In the genomic region with DNA sequence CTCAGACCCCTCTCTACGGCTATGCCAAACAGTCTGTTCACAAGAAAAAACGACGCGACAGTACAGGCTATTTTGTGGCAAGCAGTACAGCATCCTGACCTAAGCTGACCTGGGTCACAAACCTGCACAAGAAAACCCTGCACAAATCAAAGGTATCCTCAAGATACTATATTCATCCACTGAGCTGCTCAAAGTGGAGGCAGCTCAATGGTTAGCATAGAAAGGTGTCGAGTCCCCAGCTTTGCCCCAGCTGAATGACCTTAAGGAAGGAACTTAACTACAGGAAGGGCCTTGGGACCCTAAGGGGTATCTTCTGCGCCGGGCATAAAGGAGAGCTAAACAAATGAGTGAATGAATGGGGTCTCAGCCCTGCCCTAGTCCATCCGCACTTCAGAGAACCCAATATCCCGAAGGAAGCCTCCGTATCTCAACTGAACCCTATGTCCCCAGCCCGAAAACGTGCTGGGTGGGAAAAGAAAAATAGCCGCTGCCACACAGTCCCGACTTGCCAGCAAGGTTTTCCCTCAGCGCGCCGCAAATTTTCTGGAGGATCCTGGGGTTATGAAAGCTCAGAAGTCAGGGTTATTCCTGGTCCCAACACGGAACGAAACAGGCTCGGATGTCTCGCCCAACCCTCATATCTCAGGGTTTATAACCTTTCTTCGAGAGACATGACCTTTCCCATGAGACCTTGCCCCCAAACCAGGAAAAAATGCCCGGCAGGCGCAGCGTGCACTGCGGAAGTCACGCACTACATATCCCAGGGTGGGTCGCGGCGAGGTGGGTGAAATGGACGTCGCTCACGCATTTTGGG, we compare ENCODE assay signal across 8 cellular contexts. TPM values are rescaled to one million over a fixed set of nuclear protein-coding genes. Genes with fewer than 3 reads are reported as not detected.
DNase-seq lines count a peak whose midpoint lies in the region; ATAC-seq, FAIRE-seq and TF ChIP-seq lines count a peak whose summit lies in the region.

A gene with protein sequence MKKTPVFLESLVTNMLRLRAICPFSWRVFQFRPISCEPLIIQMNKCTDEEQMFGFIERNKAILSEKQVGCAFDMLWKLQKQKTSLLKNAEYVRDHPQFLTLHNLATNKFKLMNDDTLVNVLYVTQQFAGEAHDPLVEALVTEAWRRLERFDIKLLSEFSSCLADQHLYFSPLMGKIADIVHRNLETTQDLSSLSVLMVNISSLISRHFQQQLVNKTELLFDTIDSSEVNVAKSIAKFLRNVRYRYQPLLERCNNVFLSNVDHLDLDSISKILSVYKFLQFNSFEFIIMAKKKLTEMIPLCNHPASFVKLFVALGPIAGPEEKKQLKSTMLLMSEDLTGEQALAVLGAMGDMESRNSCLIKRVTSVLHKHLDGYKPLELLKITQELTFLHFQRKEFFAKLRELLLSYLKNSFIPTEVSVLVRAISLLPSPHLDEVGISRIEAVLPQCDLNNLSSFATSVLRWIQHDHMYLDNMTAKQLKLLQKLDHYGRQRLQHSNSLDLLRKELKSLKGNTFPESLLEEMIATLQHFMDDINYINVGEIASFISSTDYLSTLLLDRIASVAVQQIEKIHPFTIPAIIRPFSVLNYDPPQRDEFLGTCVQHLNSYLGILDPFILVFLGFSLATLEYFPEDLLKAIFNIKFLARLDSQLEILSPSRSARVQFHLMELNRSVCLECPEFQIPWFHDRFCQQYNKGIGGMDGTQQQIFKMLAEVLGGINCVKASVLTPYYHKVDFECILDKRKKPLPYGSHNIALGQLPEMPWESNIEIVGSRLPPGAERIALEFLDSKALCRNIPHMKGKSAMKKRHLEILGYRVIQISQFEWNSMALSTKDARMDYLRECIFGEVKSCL (minus strand): TSS at position 706 of the 814 bp plus-strand sequence. CDS start 1,836 bp downstream, outside the sequence.

- H3K9me3 Mint-ChIP-seq in dendritic cell treated with granulocyte-macrophage colony-stimulating factor and Interleukin-4, amounts not matched to agents 40 ng/mL and 50 ng/mL, for 4 days: no peaks in the 10 kb centered on the region

- under 1% methylated on average over 33 of the region's 33 CpGs for WGBS in HepG2 (ENCODE audit: low lambda C conversion rate)

- H3K36me3 ChIP-seq in BE2C (no peaks in the 10 kb centered on the region), HepG2 (replicated peaks in 1 of 2; ENCODE audit: control insufficient read depth in 1 of 2, insufficient read depth in 2 of 2, low read length in 2 of 2) (no peaks in the 10 kb centered on the region)

- in situ Hi-C loops in HepG2 (cut with HindIII; ENCODE audit: extremely low pct_ligation_motif_present, low pct_unique_long_range_greater_than_20kb): no loop called here

- peaks cover 37% of the 10 kb centered on the region for H3K36me3 Mint-ChIP-seq in dendritic cell treated with granulocyte-macrophage colony-stimulating factor and Interleukin-4, amounts not matched to agents 40 ng/mL and 50 ng/mL, for 4 days (ENCODE audit: low read depth)

- H3K4me1 ChIP-seq in BE2C: no peaks in the 10 kb centered on the region
- peaks cover 29% of the 10 kb centered on the region for H3K4me1 ChIP-seq in HepG2 (ENCODE audit: insufficient read depth, low read length)

- TSS peak; percentile 78 for BruUV-seq in HepG2 (replicated peaks; lab: Mats Ljungman, UMichigan)

- H3K9ac ChIP-seq in HepG2 (ENCODE audit: insufficient read depth, low read depth, low read length): peak within 1 kb of the TSS; percentile 74

- H3K79me2 ChIP-seq in HepG2 (ENCODE audit: insufficient read depth, low read length): peaks cover 24% of the 10 kb centered on the region

- TF ChIP-seq EP300 in HepG2 (IDR thresholded peaks at IDR 0.05; ENCODE audit: low read depth in 2 of 2, low read length in 2 of 2) (peak; percentile 23 to 73; a peak in 3 of 4 replicates), HepG2 (CRISPR knock-in tag; IDR thresholded peaks at IDR 0.05; ENCODE audit: borderline replicate concordance) (0 out of 2 replicates have a peak, but pooled peaks have one; percentile 29)

- peak; percentile 42 to 72; a peak in 3 of 4 replicates for TF ChIP-seq POLR2A in HepG2 (IDR thresholded peaks at IDR 0.05; ENCODE audit: insufficient read depth in 1 of 2, low read depth in 2 of 2, low read length in 2 of 2)

- peak; percentile 40 for TF ChIP-seq RAD21 in HepG2 (CRISPR knock-in tag; IDR thresholded peaks at IDR 0.05)

- H3K4me3 Mint-ChIP-seq in dendritic cell treated with granulocyte-macrophage colony-stimulating factor and Interleukin-4, amounts not matched to agents 40 ng/mL and 50 ng/mL, for 4 days: peak within 1 kb of the TSS; percentile 92

- H2AFZ ChIP-seq in HepG2 (ENCODE audit: low read length): peak within 1 kb of the TSS; percentile 60

- no peaks in the 10 kb centered on the region for H4K20me1 ChIP-seq in HepG2 (ENCODE audit: insufficient read depth, low read length)

- intact Hi-C loops in dendritic cell treated with granulocyte-macrophage colony-stimulating factor and Interleukin-4, amounts not matched to agents 40 ng/mL and 50 ng/mL, for 4 days (cut with micrococcal nuclease): loop anchor here (1.0 to 2.0 kb wide), 2 partner anchors 11 to 95 kb away; a partner anchor contains a TSS
- intact Hi-C loops in HepG2 (cut with micrococcal nuclease; ENCODE audit: unreplicated experiment): loop anchor here (1.0 to 5.0 kb wide), 3 partner anchors 11 to 109 kb away; a partner anchor contains a TSS

- H3K27me3 ChIP-seq in BE2C: no peaks in the 10 kb centered on the region
- no peaks in the 10 kb centered on the region; a peak in 1 of 5 replicates for H3K27me3 ChIP-seq in HepG2 (ENCODE audit: control insufficient read depth in 1 of 2, insufficient read depth in 2 of 2, low read length in 2 of 2)

- TF ChIP-seq CTCF in BE2C (IDR thresholded peaks at IDR 0.05; ENCODE audit: low read depth, low read length): no peak
- no peak for TF ChIP-seq CTCF in HepG2 (CRISPR knock-in tag; IDR thresholded peaks at IDR 0.05)

- peak; percentile 97 for FAIRE-seq in HepG2 (lab: Jason Lieb, UNC)

- H3K4me3 ChIP-seq in BE2C (ENCODE audit: low read depth, low read length) (peak within 1 kb of the TSS; percentile 85), HepG2 (replicated peaks in 1 of 3; ENCODE audit: insufficient read depth in 1 of 3, low read depth in 2 of 3, low read length in 3 of 3) (peak within 1 kb of the TSS; percentile 83 to 86 (median 84))

- peak within 1 kb of the TSS; percentile 90 for H3K27ac Mint-ChIP-seq in dendritic cell treated with granulocyte-macrophage colony-stimulating factor and Interleukin-4, amounts not matched to agents 40 ng/mL and 50 ng/mL, for 4 days

- DNase-seq in BE2C: peak; percentile 83
- DNase-seq in NCI-H748 (lab: John Stamatoyannopoulos, UW; ENCODE audit: unreplicated experiment): peak; percentile 95
- peak; percentile 83 for DNase-seq in activated CD4-positive, alpha-beta T cell treated with anti-CD3 and anti-CD28 coated beads, Interleukin-2, amount 50 U/mL, for 1 hour
- DNase-seq in HepG2 (ENCODE audit: low spot score): peak; percentile 95
- DNase-seq in stimulated activated CD4-positive, alpha-beta T cell treated with anti-CD3 and anti-CD28 coated beads, Interleukin-4, amount 100 ng/mL, for 1 hour: peak; percentile 85

- peak within 1 kb of the TSS; percentile 52 for H3K27ac ChIP-seq in HepG2 (ENCODE audit: extremely low read length, insufficient read depth, low read length)

- CTCF ChIA-PET in HepG2 (lab: Yijun Ruan, JAX; ENCODE audit: low intra/inter-chr PET ratio, low total read pairs): no interaction called here

- POLR2A ChIA-PET in HepG2 (lab: Yijun Ruan, JAX): interaction anchor here (0.6 to 3.5 kb wide), 6 partner anchors 11 to 255 kb away, joined by 3 to 21 read pairs (median 3); a partner anchor contains a TSS

- H3K27me3 Mint-ChIP-seq in dendritic cell treated with granulocyte-macrophage colony-stimulating factor and Interleukin-4, amounts not matched to agents 40 ng/mL and 50 ng/mL, for 4 days: peaks cover 4% of the 10 kb centered on the region

- H3K9me3 ChIP-seq in BE2C: no peaks in the 10 kb centered on the region
- H3K9me3 ChIP-seq in HepG2 (ENCODE audit: low read length): no peaks in the 10 kb centered on the region

- H3K4me2 ChIP-seq in HepG2 (ENCODE audit: low read depth, low read length): peak within 1 kb of the TSS; percentile 93

- ATAC-seq in GM19324 (IDR thresholded peaks at IDR 0.05; ENCODE audit: low FRiP score, unreplicated experiment): peak; percentile 99
- peak; percentile 98 for ATAC-seq in HG03469 (IDR thresholded peaks at IDR 0.05; ENCODE audit: unreplicated experiment)
- ATAC-seq in HepG2: peak; percentile 99

- H3K4me1 Mint-ChIP-seq in dendritic cell treated with granulocyte-macrophage colony-stimulating factor and Interleukin-4, amounts not matched to agents 40 ng/mL and 50 ng/mL, for 4 days (ENCODE audit: low read depth): peaks cover 20% of the 10 kb centered on the region

RNA-seq across cellular contexts. Expression of the gene that starts here (rescaled TPM):
- polyA plus RNA-seq in BE2C (2012; ENCODE audit: insufficient read depth, insufficient read length, low read depth): 17.4 TPM
- total RNA-seq in HepG2 (2016; rRNA removed; fragmentation: Illumina TruSeq; extraction: Trizol): 38.0 and 43.2 TPM in 2 replicates
- total RNA-seq in HepG2 (2016; cell fraction: cytosol; rRNA removed; fragmentation: Illumina TruSeq; extraction: Trizol; ENCODE audit: low read depth): 15.5 and 18.7 TPM in 2 replicates
- total RNA-seq in HepG2 (2016; cell fraction: insoluble cytoplasmic fraction; rRNA removed; fragmentation: Illumina TruSeq; extraction: Trizol): 37.9 and 45.6 TPM in 2 replicates
- total RNA-seq in HepG2 (2016; cell fraction: membrane; rRNA removed; fragmentation: Illumina TruSeq; extraction: Trizol): 20.1 and 23.7 TPM in 2 replicates
- total RNA-seq in HepG2 (2016; cell fraction: nucleus; rRNA removed; fragmentation: Illumina TruSeq; extraction: Trizol): 35.9 and 37.3 TPM in 2 replicates
- polyA plus RNA-seq in HepG2 (2011; rRNA removed): 23.8 and 35.0 TPM in 2 replicates
- polyA plus RNA-seq in HepG2 (2011; cell fraction: cytosol; rRNA removed): 7.2 and 9.4 TPM in 2 replicates
- 36.2 and 36.8 TPM in 2 replicates for polyA plus RNA-seq in HepG2 (2011; cell fraction: nucleus; rRNA removed)
- 25.2 and 26.2 TPM in 2 replicates for polyA plus RNA-seq in HepG2 (2012)
- 3.0 and 3.8 TPM in 2 replicates for polyA plus RNA-seq in HepG2 (2016; cell fraction: cytosol; fragmentation: Illumina TruSeq; extraction: Trizol; ENCODE audit: low read depth)
- polyA plus RNA-seq in HepG2 (2016; cell fraction: insoluble cytoplasmic fraction; fragmentation: Illumina TruSeq; extraction: Trizol; ENCODE audit: low read depth): 34.0 and 34.1 TPM in 2 replicates
- 9.0 and 9.3 TPM in 2 replicates for polyA plus RNA-seq in HepG2 (2016; cell fraction: membrane; fragmentation: Illumina TruSeq; extraction: Trizol; ENCODE audit: low read depth)
- polyA plus RNA-seq in HepG2 (2016; cell fraction: nucleus; fragmentation: Illumina TruSeq; extraction: Trizol; ENCODE audit: insufficient read depth, low read depth): 55.1 and 62.3 TPM in 2 replicates
- 9.1 and 13.1 TPM in 2 replicates for polyA minus RNA-seq in HepG2 (2011; rRNA and poly(A)+ RNA removed; ENCODE audit: low replicate concordance)
- polyA minus RNA-seq in HepG2 (2011; cell fraction: cytosol; rRNA and poly(A)+ RNA removed): 9.1 and 15.7 TPM in 2 replicates
- polyA minus RNA-seq in HepG2 (2011; cell fraction: nucleus; rRNA and poly(A)+ RNA removed): 86.7 and 90.4 TPM in 2 replicates

Comparison
In these comparisons a context has a peak if more than half of its experiments do, and no peak if none do; other contexts are left out.
1. Peak in every context shown above with its lines: DNase-seq, ATAC-seq, H3K4me3 ChIP-seq and H3K27ac ChIP-seq.